Comparison of ENCODE assay signal across 13 cellular contexts in the genomic region with DNA sequence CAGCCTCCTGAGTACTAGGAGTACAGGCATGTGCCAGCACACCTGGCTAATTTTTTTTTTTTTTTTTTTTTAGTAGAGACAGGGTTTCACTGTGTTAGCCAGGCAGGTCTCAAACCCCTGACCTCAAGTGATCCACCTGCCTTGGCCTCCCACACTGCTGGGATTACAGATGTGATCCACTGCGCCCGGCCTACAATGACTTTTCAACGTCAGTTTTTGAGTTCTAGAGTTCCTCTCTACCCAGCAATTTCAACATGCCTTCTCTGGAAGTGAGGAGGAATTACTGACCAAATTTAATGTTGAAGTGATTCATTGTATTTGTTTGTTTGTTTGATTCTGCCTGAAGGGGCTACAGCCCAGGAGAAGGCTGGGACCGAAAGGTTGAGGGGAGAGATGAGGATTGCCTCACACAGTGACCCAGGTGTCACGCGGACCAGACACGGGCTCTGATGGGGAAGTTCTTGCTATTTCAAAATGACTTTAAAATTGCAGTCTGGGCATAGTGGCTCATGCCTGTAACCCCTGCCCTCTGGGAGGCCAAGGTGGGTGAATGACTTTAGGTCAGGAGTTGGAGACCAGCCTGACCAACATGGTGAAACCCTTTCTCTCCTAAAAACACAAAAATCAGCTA. TPM values are rescaled to one million over a fixed set of nuclear protein-coding genes. Genes with fewer than 3 reads are reported as not detected.
"Had no signal": no experiment of that assay in that cellular context is flagged by ENCODE, and none has a peak within 500 bp of the region (broad histone marks: within the 10 kb centered on the region; RNA-seq: fewer than 3 reads in every experiment).

No MANE protein-coding gene starts in this region.

- DNase-seq: activated CD4-positive, alpha-beta T cell treated with anti-CD3 and anti-CD28 coated beads, Interleukin-2, amount 50 U/mL, for 48 hours; activated CD4-positive, CD25-positive, alpha-beta regulatory T cell treated with anti-CD3 and anti-CD28 coated beads, Interleukin-2, amount 50 U/mL, for 72 hours; activated CD8-positive, alpha-beta memory T cell treated with anti-CD3 and anti-CD28 coated beads, Interleukin-2, amount 10 ng/mL, durations not matched to agents 7 days and 5 days; activated naive CD4-positive, alpha-beta T cell; activated T-cell treated with anti-CD3 and anti-CD28 coated beads, Interleukin-2, amount 50 U/mL, for 72 hours; esophagus squamous epithelium; foreskin fibroblast; glutamatergic neuron; mesenchymal stem cell; ovary; stimulated activated naive B cell treated with anti-CD40 and anti-IgM and Interleukin-4, amounts not matched to agents 10 μg/mL and 1 μg/mL and 100 μg/mL, for 72 hours had no signal

- ATAC-seq: activated CD8-positive, alpha-beta memory T cell treated with anti-CD3 and anti-CD28 coated beads, Interleukin-2, amount 10 ng/mL, durations not matched to agents 7 days and 5 days; activated T-cell treated with anti-CD3 and anti-CD28 coated beads, Interleukin-2, amount 50 U/mL, for 72 hours; stimulated activated naive B cell treated with anti-CD40 and anti-IgM and Interleukin-4, amounts not matched to agents 10 μg/mL and 1 μg/mL and 100 μg/mL, for 72 hours had no signal

RNA-seq across cellular contexts. Expression of gene HCAR1, which starts 13.4 kb away (rescaled TPM):
- total RNA-seq: ascending aorta had no signal

RNA-seq across cellular contexts. Expression of gene HCAR3, which starts 27.4 kb away (rescaled TPM):
- total RNA-seq: activated T-cell treated with anti-CD3 and anti-CD28 coated beads, Interleukin-2, amount 50 U/mL, for 72 hours; ascending aorta; renal cortical epithelial cell had no signal

RNA-seq across cellular contexts. Expression of gene CCDC62, which starts 30.4 kb away (rescaled TPM):
- total RNA-seq: ascending aorta had no signal

RNA-seq across cellular contexts. Expression of gene HCAR2, which starts 40.9 kb away (rescaled TPM):
- total RNA-seq: activated CD8-positive, alpha-beta memory T cell treated with anti-CD3 and anti-CD28 coated beads, Interleukin-2, amount 10 ng/mL, durations not matched to agents 7 days and 5 days; activated T-cell treated with anti-CD3 and anti-CD28 coated beads, Interleukin-2, amount 50 U/mL, for 72 hours; renal cortical epithelial cell had no signal
